Comparison of ENCODE assay signal across 16 cellular contexts in the genomic region with DNA sequence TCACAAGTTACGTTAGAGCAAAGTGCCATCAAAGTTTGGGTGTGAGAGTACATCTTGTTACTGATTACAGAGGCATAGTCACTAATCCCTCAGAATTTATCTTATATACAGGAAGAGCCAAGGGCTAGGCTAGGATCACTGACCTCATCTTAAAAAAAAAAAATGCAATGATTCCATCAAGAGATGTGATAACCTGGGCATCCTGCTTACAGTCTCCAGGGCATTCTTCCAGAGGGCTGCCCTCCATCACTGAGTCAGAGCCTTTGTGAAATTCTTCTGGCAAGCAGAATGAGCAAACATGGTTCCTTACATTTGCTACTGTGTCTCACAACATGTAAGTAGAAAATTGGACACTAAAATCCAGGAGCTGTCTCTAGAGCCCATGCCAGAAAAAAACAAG.
A peak's percentile ranks its signal among the peaks of the same experiment; 100 is the strongest.
DNase-seq lines count a peak whose midpoint lies in the region; ATAC-seq, FAIRE-seq and TF ChIP-seq lines count a peak whose summit lies in the region.
"Had no signal": no experiment of that assay in that cellular context is flagged by ENCODE, and none has a peak within 500 bp of the region (broad histone marks: within the 10 kb centered on the region; RNA-seq: fewer than 3 reads in every experiment).

No MANE protein-coding gene starts in this region.

- H3K27ac ChIP-seq in A549 (no peak overlapping the region; a peak in 1 of 6 replicates), astrocyte (ENCODE audit: low read depth, low read length) (no peak overlapping the region), ovary (no peak overlapping the region)
- H3K27ac ChIP-seq: gastroesophageal sphincter had no signal

- H4K20me1 ChIP-seq in astrocyte (ENCODE audit: insufficient read depth, low read length), result no peaks in the 10 kb centered on the region

- TF ChIP-seq EP300 in A549 (IDR thresholded peaks at IDR 0.05) (no peak), ovary (IDR thresholded peaks at IDR 0.05) (no peak)

- H3K9me3 Mint-ChIP-seq in astrocyte (ENCODE audit: unreplicated experiment), result peaks cover 2% of the 10 kb centered on the region
- H3K9me3 Mint-ChIP-seq in activated CD4-positive, alpha-beta T cell treated with anti-CD3 and anti-CD28 coated beads for 36 hours (ENCODE audit: low read depth), result peaks cover 14% of the 10 kb centered on the region

- H3K27me3 ChIP-seq in astrocyte (ENCODE audit: insufficient read depth, low read length) (no peaks in the 10 kb centered on the region), ovary (no peaks in the 10 kb centered on the region)
- H3K27me3 ChIP-seq: gastroesophageal sphincter had no signal

- FAIRE-seq in A549 (lab: Jason Lieb, UNC), result no peak
- no peak for FAIRE-seq in astrocyte (lab: Jason Lieb, UNC)

- CTCF ChIA-PET in A549 (lab: Yijun Ruan, JAX), result no interaction called here
- CTCF ChIA-PET in activated CD4-positive, alpha-beta T cell treated with anti-CD3 and anti-CD28 coated beads for 36 hours (lab: Charles Lee), result no interaction called here

- ATAC-seq in A549, result peak; percentile 49 to 56; a peak in 2 of 6 replicates
- ATAC-seq in activated CD4-positive, alpha-beta T cell treated with anti-CD3 and anti-CD28 coated beads for 36 hours, result no peak
- no peak for ATAC-seq in GM19467 (IDR thresholded peaks at IDR 0.05; ENCODE audit: unreplicated experiment)
- ATAC-seq: activated CD4-positive, CD25-positive, alpha-beta regulatory T cell treated with anti-CD3 and anti-CD28 coated beads, Interleukin-2, amount 50 U/mL, for 24 hours; activated T-cell treated with anti-CD3 and anti-CD28 coated beads, Interleukin-2, amount 50 U/mL, for 72 hours; gastroesophageal sphincter had no signal

- no peak overlapping the region for H3K27ac Mint-ChIP-seq in astrocyte (ENCODE audit: unreplicated experiment)
- no peak overlapping the region for H3K27ac Mint-ChIP-seq in activated CD4-positive, alpha-beta T cell treated with anti-CD3 and anti-CD28 coated beads for 36 hours
- H3K27ac Mint-ChIP-seq: activated T-cell treated with anti-CD3 and anti-CD28 coated beads, Interleukin-2, amount 50 U/mL, for 72 hours; nephron progenitor cell had no signal

- no peaks in the 10 kb centered on the region for H3K79me2 ChIP-seq in astrocyte (ENCODE audit: insufficient read depth, low read length)

- 0 out of 3 replicates have a peak, but pooled peaks cover 3% of the 10 kb centered on the region for H3K4me1 ChIP-seq in A549
- no peaks in the 10 kb centered on the region for H3K4me1 ChIP-seq in astrocyte (ENCODE audit: insufficient read depth, low read length)
- H3K4me1 ChIP-seq in ovary (ENCODE audit: insufficient read depth), result no peaks in the 10 kb centered on the region
- H3K4me1 ChIP-seq: gastroesophageal sphincter had no signal

- TF ChIP-seq POLR2A in A549 (IDR thresholded peaks at IDR 0.05; ENCODE audit: low read length) (no peak), ovary (IDR thresholded peaks at IDR 0.05) (no peak)

- POLR2A ChIA-PET in A549 (lab: Yijun Ruan, JAX), result no interaction called here
- POLR2A ChIA-PET in activated CD4-positive, alpha-beta T cell treated with anti-CD3 and anti-CD28 coated beads for 36 hours (lab: Charles Lee), result no interaction called here

- H3K36me3 ChIP-seq in astrocyte (ENCODE audit: insufficient read depth, low read length) (no peaks in the 10 kb centered on the region), ovary (no peaks in the 10 kb centered on the region)
- H3K36me3 ChIP-seq: gastroesophageal sphincter, HAP-1 had no signal

- H3K4me3 ChIP-seq in A549 (no peak overlapping the region), astrocyte (ENCODE audit: insufficient read depth, low read depth, low read length) (no peak overlapping the region), ovary (no peak overlapping the region)
- H3K4me3 ChIP-seq: gastroesophageal sphincter, HAP-1 had no signal

- no peaks in the 10 kb centered on the region for H3K4me1 Mint-ChIP-seq in astrocyte (ENCODE audit: low read depth, unreplicated experiment)
- H3K4me1 Mint-ChIP-seq in activated CD4-positive, alpha-beta T cell treated with anti-CD3 and anti-CD28 coated beads for 36 hours, result no peaks in the 10 kb centered on the region
- H3K4me1 Mint-ChIP-seq: nephron progenitor cell had no signal

- TF ChIP-seq RAD21 in A549 (conservative IDR thresholded peaks at IDR 0.05 in 1 of 2, IDR thresholded peaks at IDR 0.05 in 1 of 2), result no peak

- H3K9me3 ChIP-seq in A549 (peaks cover 16% of the 10 kb centered on the region), astrocyte (ENCODE audit: insufficient read depth, low read depth, low read length) (no peaks in the 10 kb centered on the region), ovary (no peaks in the 10 kb centered on the region)
- H3K9me3 ChIP-seq: HAP-1 had no signal

- TF ChIP-seq CTCF in A549 (IDR thresholded peaks at IDR 0.05) (no peak), astrocyte (IDR thresholded peaks at IDR 0.05; ENCODE audit: insufficient read depth, low read depth, low read length) (no peak), ovary (IDR thresholded peaks at IDR 0.05) (no peak)

- H3K4me2 ChIP-seq in A549 (no peak overlapping the region), astrocyte (ENCODE audit: low read length) (no peak overlapping the region)

- no peak overlapping the region for H2AFZ ChIP-seq in astrocyte (ENCODE audit: low read depth, low read length)

- WGBS in A549 (ENCODE audit: missing lambda C conversion rate), result 59% methylated on average over 1 of the region's 1 CpG
- 48 to 71% (median 60%) methylated on average over 1 of the region's 1 CpG for WGBS in ovary, 3 donors

- DNase-seq in A549 (ENCODE audit: low read depth in 1 of 2, low spot score in 1 of 2) (peak in 1 of 2 experiments; percentile 25), HPDE6-E6E7 (ENCODE audit: extremely low spot score) (peak; percentile 5), astrocyte (ENCODE audit: low read depth) (peak; percentile 68), glomerular endothelial cell (ENCODE audit: extremely low read depth, low read depth, low spot score) (peak; percentile 4), ovary (no peak), DMS153 treated with DMSO at 0.1 percent for 48 hours (lab: John Stamatoyannopoulos, UW; ENCODE audit: unreplicated experiment) (no peak)
- DNase-seq in activated CD4-positive, alpha-beta T cell treated with anti-CD3 and anti-CD28 coated beads for 36 hours, result no peak
- DNase-seq: activated T-cell treated with anti-CD3 and anti-CD28 coated beads, Interleukin-2, amount 50 U/mL, for 72 hours; DMS79; NCI-H2029 treated with DMSO at 0.1 percent for 48 hours; nephron progenitor cell; trophoblast cell had no signal

- intact Hi-C loops in activated CD4-positive, alpha-beta T cell treated with anti-CD3 and anti-CD28 coated beads for 36 hours (cut with DNase I, micrococcal nuclease), result no loop called here
- intact Hi-C loops in ovary (cut with DNase I), result no loop called here

- H3K4me3 Mint-ChIP-seq in astrocyte (ENCODE audit: unreplicated experiment), result no peak overlapping the region
- H3K4me3 Mint-ChIP-seq in activated CD4-positive, alpha-beta T cell treated with anti-CD3 and anti-CD28 coated beads for 36 hours, result no peak overlapping the region
- H3K4me3 Mint-ChIP-seq: activated T-cell treated with anti-CD3 and anti-CD28 coated beads, Interleukin-2, amount 50 U/mL, for 72 hours; nephron progenitor cell had no signal

- no peak overlapping the region for H3K9ac ChIP-seq in astrocyte (ENCODE audit: low read length)

- H3K36me3 Mint-ChIP-seq in astrocyte (ENCODE audit: low read depth, unreplicated experiment), result no peaks in the 10 kb centered on the region
- H3K36me3 Mint-ChIP-seq in activated CD4-positive, alpha-beta T cell treated with anti-CD3 and anti-CD28 coated beads for 36 hours (ENCODE audit: low read depth), result peaks cover 7% of the 10 kb centered on the region

- H3K27me3 Mint-ChIP-seq in astrocyte (ENCODE audit: low read depth, unreplicated experiment), result no peaks in the 10 kb centered on the region
- no peaks in the 10 kb centered on the region for H3K27me3 Mint-ChIP-seq in activated CD4-positive, alpha-beta T cell treated with anti-CD3 and anti-CD28 coated beads for 36 hours

TF ChIP-seq in A549, 52 proteins besides CTCF, POLR2A, EP300 and RAD21:
- TF ChIP-seq HOXA7 (CRISPR knock-in tag; IDR thresholded peaks at IDR 0.05), result no peak
- TF ChIP-seq, protein P1, sequence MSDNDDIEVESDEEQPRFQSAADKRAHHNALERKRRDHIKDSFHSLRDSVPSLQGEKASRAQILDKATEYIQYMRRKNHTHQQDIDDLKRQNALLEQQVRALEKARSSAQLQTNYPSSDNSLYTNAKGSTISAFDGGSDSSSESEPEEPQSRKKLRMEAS (IDR thresholded peaks at IDR 0.05), result no peak
- TF ChIP-seq MYC (IDR thresholded peaks at IDR 0.05; ENCODE audit: borderline replicate concordance, low read length), result no peak
- no peak for TF ChIP-seq HDAC2 (IDR thresholded peaks at IDR 0.05)
- TF ChIP-seq NFE2L2 (conservative IDR thresholded peaks at IDR 0.05; ENCODE audit: low read length), result no peak
- TF ChIP-seq JUNB (IDR thresholded peaks at IDR 0.05), result no peak
- no peak for TF ChIP-seq KDM5A (IDR thresholded peaks at IDR 0.05)
- TF ChIP-seq USF2 (IDR thresholded peaks at IDR 0.05), result no peak
- no peak for TF ChIP-seq EHF (CRISPR knock-in tag; IDR thresholded peaks at IDR 0.05)
- TF ChIP-seq HOXB13 (CRISPR knock-in tag; IDR thresholded peaks at IDR 0.05; ENCODE audit: low read depth), result no peak
- no peak for TF ChIP-seq HEYL (CRISPR knock-in tag; IDR thresholded peaks at IDR 0.05)
- no peak for TF ChIP-seq TFCP2L1 (CRISPR knock-in tag; IDR thresholded peaks at IDR 0.05)
- no peak for TF ChIP-seq FOSL2 (IDR thresholded peaks at IDR 0.05)
- no peak for TF ChIP-seq FOSL2 (CRISPR knock-in tag; IDR thresholded peaks at IDR 0.05)

Comparison
In these comparisons a context has a peak if more than half of its experiments do, and no peak if none do; other contexts are left out.
1. ATAC-seq: peak in A549 (2 of 2); none in activated CD4-positive, alpha-beta T cell treated with anti-CD3 and anti-CD28 coated beads for 36 hours (single experiment) and GM19467 (single experiment).
2. DNase-seq: peak in HPDE6-E6E7 (single experiment), astrocyte (single experiment) and glomerular endothelial cell (single experiment); none in activated CD4-positive, alpha-beta T cell treated with anti-CD3 and anti-CD28 coated beads for 36 hours (single experiment), ovary (0 of 5) and DMS153 treated with DMSO at 0.1 percent for 48 hours (single experiment).